1 cellular context compared by ENCODE assay signal in the genomic region with DNA sequence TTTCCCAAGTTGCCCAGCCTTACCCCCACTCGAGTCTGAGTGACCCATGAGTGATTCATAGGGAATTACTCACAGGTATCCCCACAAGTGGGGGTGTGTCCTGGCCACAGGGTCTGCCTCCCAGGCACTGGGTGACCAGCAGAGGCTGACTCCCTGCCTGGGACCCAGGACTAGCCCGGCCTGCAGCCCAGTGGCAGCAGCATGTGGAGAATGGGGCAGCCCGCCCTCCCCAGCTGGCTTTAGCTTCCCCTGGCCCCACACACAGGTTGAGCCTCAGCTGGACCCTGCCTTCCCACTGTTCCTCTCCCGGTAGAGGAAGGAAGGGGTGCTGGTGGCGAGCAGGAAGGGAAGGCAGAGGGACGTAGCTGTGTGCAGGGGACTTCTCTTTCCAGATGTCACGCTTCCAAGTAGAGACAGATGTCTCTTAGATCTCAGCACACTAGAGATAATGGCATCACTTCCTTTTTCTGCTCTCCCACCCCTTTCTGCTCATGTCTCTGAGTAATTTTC.
A peak's percentile ranks its signal among the peaks of the same experiment; 100 is the strongest.
TF ChIP-seq lines count a peak whose summit lies in the region.

No MANE protein-coding gene starts in this region.

TF ChIP-seq in K562, 482 proteins besides CTCF, POLR2A, EP300 and RAD21 (continued from another document and continues in another):
- TF ChIP-seq, protein P1, sequence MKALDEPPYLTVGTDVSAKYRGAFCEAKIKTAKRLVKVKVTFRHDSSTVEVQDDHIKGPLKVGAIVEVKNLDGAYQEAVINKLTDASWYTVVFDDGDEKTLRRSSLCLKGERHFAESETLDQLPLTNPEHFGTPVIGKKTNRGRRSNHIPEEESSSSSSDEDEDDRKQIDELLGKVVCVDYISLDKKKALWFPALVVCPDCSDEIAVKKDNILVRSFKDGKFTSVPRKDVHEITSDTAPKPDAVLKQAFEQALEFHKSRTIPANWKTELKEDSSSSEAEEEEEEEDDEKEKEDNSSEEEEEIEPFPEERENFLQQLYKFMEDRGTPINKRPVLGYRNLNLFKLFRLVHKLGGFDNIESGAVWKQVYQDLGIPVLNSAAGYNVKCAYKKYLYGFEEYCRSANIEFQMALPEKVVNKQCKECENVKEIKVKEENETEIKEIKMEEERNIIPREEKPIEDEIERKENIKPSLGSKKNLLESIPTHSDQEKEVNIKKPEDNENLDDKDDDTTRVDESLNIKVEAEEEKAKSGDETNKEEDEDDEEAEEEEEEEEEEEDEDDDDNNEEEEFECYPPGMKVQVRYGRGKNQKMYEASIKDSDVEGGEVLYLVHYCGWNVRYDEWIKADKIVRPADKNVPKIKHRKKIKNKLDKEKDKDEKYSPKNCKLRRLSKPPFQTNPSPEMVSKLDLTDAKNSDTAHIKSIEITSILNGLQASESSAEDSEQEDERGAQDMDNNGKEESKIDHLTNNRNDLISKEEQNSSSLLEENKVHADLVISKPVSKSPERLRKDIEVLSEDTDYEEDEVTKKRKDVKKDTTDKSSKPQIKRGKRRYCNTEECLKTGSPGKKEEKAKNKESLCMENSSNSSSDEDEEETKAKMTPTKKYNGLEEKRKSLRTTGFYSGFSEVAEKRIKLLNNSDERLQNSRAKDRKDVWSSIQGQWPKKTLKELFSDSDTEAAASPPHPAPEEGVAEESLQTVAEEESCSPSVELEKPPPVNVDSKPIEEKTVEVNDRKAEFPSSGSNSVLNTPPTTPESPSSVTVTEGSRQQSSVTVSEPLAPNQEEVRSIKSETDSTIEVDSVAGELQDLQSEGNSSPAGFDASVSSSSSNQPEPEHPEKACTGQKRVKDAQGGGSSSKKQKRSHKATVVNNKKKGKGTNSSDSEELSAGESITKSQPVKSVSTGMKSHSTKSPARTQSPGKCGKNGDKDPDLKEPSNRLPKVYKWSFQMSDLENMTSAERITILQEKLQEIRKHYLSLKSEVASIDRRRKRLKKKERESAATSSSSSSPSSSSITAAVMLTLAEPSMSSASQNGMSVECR (CRISPR knock-in tag; IDR thresholded peaks at IDR 0.05), result 0 out of 2 replicates have a peak, but pooled peaks have one; percentile 58
- TF ChIP-seq SAFB (IDR thresholded peaks at IDR 0.05; ENCODE audit: borderline replicate concordance, low read depth, low read length) (no peak), SMARCA4 (IDR thresholded peaks at IDR 0.05) (peak; percentile 32; the same call in 1 of the 2 replicates), MCM3 (IDR thresholded peaks at IDR 0.05) (no peak), MITF (IDR thresholded peaks at IDR 0.05) (no peak), SP1 (CRISPR knock-in tag; IDR thresholded peaks at IDR 0.05) (no peak), TEAD1 (CRISPR knock-in tag; IDR thresholded peaks at IDR 0.05) (peak in 1 of 2 experiments; percentile 44; a peak in 1 of 4 replicates), ZBTB43 (CRISPR knock-in tag; IDR thresholded peaks at IDR 0.05) (no peak; the same call in 1 of the 2 replicates), PHTF2 (CRISPR knock-in tag; IDR thresholded peaks at IDR 0.05) (no peak), NRF1 (conservative IDR thresholded peaks at IDR 0.05 in 1 of 2, IDR thresholded peaks at IDR 0.05 in 1 of 2) (peak in 1 of 2 experiments; percentile 35; a peak in 1 of 4 replicates), DNMT1 (IDR thresholded peaks at IDR 0.05) (no peak), ZFP36 (IDR thresholded peaks at IDR 0.05; ENCODE audit: low read depth, low read length, partially characterized antibody) (no peak), NCOA6 (IDR thresholded peaks at IDR 0.05) (no peak), NEUROD1 (IDR thresholded peaks at IDR 0.05; ENCODE audit: borderline replicate concordance, low read depth, low read length, partially characterized antibody) (no peak), RBM15 (IDR thresholded peaks at IDR 0.05; ENCODE audit: insufficient read depth, low read length) (no peak), DIDO1 (tag; IDR thresholded peaks at IDR 0.05; ENCODE audit: low read depth) (no peak), STAT5B (CRISPR knock-in tag; IDR thresholded peaks at IDR 0.05) (no peak), ASH1L (IDR thresholded peaks at IDR 0.05; ENCODE audit: borderline replicate concordance, low read depth, partially characterized antibody) (no peak), DACH1 (IDR thresholded peaks at IDR 0.05; ENCODE audit: partially characterized antibody) (no peak), MBD2 (IDR thresholded peaks at IDR 0.05; ENCODE audit: borderline replicate concordance, low read depth) (no peak), GTF2F1 (IDR thresholded peaks at IDR 0.05; ENCODE audit: low read depth, low read length) (no peak), KDM1A (IDR thresholded peaks at IDR 0.05) (no peak), TCF3 (CRISPR knock-in tag; IDR thresholded peaks at IDR 0.05) (peak; percentile 43; the same call in 1 of the 2 replicates), ZNF512 (tag; IDR thresholded peaks at IDR 0.05) (no peak), EGR1 (conservative IDR thresholded peaks at IDR 0.05) (no peak), MNT (conservative IDR thresholded peaks at IDR 0.05) (no peak), ZNF3 (CRISPR knock-in tag; IDR thresholded peaks at IDR 0.05) (no peak), SREBF2 (CRISPR knock-in tag; IDR thresholded peaks at IDR 0.05) (no peak), KAT7 (CRISPR knock-in tag; IDR thresholded peaks at IDR 0.05; ENCODE audit: borderline replicate concordance) (peak; percentile 46; the same call in 1 of the 2 replicates), EP400 (IDR thresholded peaks at IDR 0.05) (no peak), POLR2AphosphoS5 (IDR thresholded peaks at IDR 0.05; ENCODE audit: control insufficient read depth, insufficient read depth, low read depth, low read length) (no peak), RFX7 (CRISPR knock-in tag; IDR thresholded peaks at IDR 0.05) (no peak), PYGO2 (tag; IDR thresholded peaks at IDR 0.05) (no peak), HNRNPH1 (optimal IDR thresholded peaks at IDR 0.05; ENCODE audit: low read depth, low read length) (no peak)
- TF ChIP-seq, protein P2, sequence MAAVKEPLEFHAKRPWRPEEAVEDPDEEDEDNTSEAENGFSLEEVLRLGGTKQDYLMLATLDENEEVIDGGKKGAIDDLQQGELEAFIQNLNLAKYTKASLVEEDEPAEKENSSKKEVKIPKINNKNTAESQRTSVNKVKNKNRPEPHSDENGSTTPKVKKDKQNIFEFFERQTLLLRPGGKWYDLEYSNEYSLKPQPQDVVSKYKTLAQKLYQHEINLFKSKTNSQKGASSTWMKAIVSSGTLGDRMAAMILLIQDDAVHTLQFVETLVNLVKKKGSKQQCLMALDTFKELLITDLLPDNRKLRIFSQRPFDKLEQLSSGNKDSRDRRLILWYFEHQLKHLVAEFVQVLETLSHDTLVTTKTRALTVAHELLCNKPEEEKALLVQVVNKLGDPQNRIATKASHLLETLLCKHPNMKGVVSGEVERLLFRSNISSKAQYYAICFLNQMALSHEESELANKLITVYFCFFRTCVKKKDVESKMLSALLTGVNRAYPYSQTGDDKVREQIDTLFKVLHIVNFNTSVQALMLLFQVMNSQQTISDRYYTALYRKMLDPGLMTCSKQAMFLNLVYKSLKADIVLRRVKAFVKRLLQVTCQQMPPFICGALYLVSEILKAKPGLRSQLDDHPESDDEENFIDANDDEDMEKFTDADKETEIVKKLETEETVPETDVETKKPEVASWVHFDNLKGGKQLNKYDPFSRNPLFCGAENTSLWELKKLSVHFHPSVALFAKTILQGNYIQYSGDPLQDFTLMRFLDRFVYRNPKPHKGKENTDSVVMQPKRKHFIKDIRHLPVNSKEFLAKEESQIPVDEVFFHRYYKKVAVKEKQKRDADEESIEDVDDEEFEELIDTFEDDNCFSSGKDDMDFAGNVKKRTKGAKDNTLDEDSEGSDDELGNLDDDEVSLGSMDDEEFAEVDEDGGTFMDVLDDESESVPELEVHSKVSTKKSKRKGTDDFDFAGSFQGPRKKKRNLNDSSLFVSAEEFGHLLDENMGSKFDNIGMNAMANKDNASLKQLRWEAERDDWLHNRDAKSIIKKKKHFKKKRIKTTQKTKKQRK (IDR thresholded peaks at IDR 0.05; ENCODE audit: borderline replicate concordance, low read depth, low read length), result no peak
- TF ChIP-seq, protein P3, sequence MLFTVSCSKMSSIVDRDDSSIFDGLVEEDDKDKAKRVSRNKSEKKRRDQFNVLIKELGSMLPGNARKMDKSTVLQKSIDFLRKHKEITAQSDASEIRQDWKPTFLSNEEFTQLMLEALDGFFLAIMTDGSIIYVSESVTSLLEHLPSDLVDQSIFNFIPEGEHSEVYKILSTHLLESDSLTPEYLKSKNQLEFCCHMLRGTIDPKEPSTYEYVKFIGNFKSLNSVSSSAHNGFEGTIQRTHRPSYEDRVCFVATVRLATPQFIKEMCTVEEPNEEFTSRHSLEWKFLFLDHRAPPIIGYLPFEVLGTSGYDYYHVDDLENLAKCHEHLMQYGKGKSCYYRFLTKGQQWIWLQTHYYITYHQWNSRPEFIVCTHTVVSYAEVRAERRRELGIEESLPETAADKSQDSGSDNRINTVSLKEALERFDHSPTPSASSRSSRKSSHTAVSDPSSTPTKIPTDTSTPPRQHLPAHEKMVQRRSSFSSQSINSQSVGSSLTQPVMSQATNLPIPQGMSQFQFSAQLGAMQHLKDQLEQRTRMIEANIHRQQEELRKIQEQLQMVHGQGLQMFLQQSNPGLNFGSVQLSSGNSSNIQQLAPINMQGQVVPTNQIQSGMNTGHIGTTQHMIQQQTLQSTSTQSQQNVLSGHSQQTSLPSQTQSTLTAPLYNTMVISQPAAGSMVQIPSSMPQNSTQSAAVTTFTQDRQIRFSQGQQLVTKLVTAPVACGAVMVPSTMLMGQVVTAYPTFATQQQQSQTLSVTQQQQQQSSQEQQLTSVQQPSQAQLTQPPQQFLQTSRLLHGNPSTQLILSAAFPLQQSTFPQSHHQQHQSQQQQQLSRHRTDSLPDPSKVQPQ (CRISPR knock-in tag; IDR thresholded peaks at IDR 0.05; ENCODE audit: borderline replicate concordance), result no peak
- TF ChIP-seq, protein P4, sequence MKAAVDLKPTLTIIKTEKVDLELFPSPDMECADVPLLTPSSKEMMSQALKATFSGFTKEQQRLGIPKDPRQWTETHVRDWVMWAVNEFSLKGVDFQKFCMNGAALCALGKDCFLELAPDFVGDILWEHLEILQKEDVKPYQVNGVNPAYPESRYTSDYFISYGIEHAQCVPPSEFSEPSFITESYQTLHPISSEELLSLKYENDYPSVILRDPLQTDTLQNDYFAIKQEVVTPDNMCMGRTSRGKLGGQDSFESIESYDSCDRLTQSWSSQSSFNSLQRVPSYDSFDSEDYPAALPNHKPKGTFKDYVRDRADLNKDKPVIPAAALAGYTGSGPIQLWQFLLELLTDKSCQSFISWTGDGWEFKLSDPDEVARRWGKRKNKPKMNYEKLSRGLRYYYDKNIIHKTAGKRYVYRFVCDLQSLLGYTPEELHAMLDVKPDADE (conservative IDR thresholded peaks at IDR 0.05; ENCODE audit: control insufficient read depth, low read depth, low read length), result no peak
